ENCODE assay signal across 1 cellular context in the genomic region with DNA sequence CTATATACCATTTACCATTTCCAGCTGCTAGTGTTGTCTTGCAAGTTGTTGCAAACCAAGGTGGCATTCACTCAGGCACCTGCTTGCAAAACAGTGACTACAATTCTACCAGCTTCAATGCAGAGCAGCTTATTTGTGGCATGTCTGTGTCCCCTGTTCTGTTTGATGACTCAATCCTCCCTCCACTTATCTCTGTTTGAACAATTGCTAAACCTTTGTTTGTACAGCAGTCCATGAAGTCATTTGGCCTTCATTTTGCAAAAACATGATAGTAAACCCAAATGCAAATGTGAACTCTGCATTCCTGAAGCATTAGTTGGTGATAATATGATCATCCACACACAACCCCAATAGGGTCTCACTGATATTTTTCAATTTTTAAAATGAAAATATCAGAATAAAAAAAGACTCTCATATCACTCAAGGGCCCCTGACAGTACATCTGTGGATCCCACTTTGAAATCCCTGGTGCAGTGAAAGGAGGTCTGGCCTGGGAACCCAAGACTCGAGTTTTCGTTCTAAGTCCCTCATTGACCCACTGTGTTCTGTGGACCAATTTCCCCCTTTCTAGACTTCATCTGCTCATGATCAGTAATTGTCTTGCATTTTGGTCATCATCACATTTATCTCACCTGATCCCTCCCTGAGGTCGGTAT.
TF ChIP-seq lines count a peak whose summit lies in the region.

No MANE protein-coding gene starts in this region.

TF ChIP-seq in K562, 482 proteins besides CTCF, POLR2A, EP300 and RAD21 (continued from another document and continues in another):
- TF ChIP-seq, protein P1, sequence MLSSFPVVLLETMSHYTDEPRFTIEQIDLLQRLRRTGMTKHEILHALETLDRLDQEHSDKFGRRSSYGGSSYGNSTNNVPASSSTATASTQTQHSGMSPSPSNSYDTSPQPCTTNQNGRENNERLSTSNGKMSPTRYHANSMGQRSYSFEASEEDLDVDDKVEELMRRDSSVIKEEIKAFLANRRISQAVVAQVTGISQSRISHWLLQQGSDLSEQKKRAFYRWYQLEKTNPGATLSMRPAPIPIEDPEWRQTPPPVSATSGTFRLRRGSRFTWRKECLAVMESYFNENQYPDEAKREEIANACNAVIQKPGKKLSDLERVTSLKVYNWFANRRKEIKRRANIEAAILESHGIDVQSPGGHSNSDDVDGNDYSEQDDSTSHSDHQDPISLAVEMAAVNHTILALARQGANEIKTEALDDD (IDR thresholded peaks at IDR 0.05): no peak
- TF ChIP-seq FOSL1 (tag; conservative IDR thresholded peaks at IDR 0.05) (peak; percentile 99), SMARCC2 (IDR thresholded peaks at IDR 0.05; ENCODE audit: low read depth) (peak; percentile 98), CEBPG (CRISPR knock-in tag; IDR thresholded peaks at IDR 0.05) (peak; percentile 45; the same call in 1 of the 2 replicates), CEBPG (tag; conservative IDR thresholded peaks at IDR 0.05 in 1 of 2, IDR thresholded peaks at IDR 0.05 in 1 of 2) (peak; percentile 62 to 93), CBX2 (IDR thresholded peaks at IDR 0.05; ENCODE audit: insufficient read depth, low read length, poor library complexity, severe bottlenecking) (no peak), TRIM28 (IDR thresholded peaks at IDR 0.05) (no peak), DNMT1 (IDR thresholded peaks at IDR 0.05) (no peak), TEAD4 (IDR thresholded peaks at IDR 0.05; ENCODE audit: low read length) (peak; percentile 91), TEAD4 (CRISPR knock-in tag; IDR thresholded peaks at IDR 0.05; ENCODE audit: borderline replicate concordance) (no peak), ZNF165 (CRISPR knock-in tag; IDR thresholded peaks at IDR 0.05; ENCODE audit: borderline replicate concordance) (no peak), JUN (IDR thresholded peaks at IDR 0.05; ENCODE audit: borderline replicate concordance, low read depth, low read length) (peak; percentile 99), JUN (CRISPR knock-in tag; IDR thresholded peaks at IDR 0.05; ENCODE audit: borderline replicate concordance) (no peak), HOXB6 (CRISPR knock-in tag; IDR thresholded peaks at IDR 0.05; ENCODE audit: borderline replicate concordance) (no peak), SOX6 (IDR thresholded peaks at IDR 0.05) (peak; percentile 99), ELF4 (CRISPR knock-in tag; IDR thresholded peaks at IDR 0.05) (0 out of 2 replicates have a peak, but pooled peaks have one; percentile 42), MTA1 (IDR thresholded peaks at IDR 0.05; ENCODE audit: borderline replicate concordance) (peak; percentile 76; the same call in 1 of the 2 replicates), DPF2 (IDR thresholded peaks at IDR 0.05) (peak; percentile 97), TAF9B (IDR thresholded peaks at IDR 0.05; ENCODE audit: partially characterized antibody) (no peak), SRF (CRISPR knock-in tag; IDR thresholded peaks at IDR 0.05) (no peak), NCOA1 (IDR thresholded peaks at IDR 0.05; ENCODE audit: low read depth) (peak; percentile 61; the same call in 1 of the 2 replicates), RNF2 (IDR thresholded peaks at IDR 0.05) (no peak), PHF20 (IDR thresholded peaks at IDR 0.05; ENCODE audit: partially characterized antibody) (no peak), TCF3 (CRISPR knock-in tag; IDR thresholded peaks at IDR 0.05) (peak; percentile 96), EP400 (IDR thresholded peaks at IDR 0.05) (no peak), ZNF282 (CRISPR knock-in tag; IDR thresholded peaks at IDR 0.05) (no peak), HDAC2 (IDR thresholded peaks at IDR 0.05) (peak; percentile 68; the same call in 1 of the 2 replicates), POU5F1 (IDR thresholded peaks at IDR 0.05; ENCODE audit: borderline replicate concordance, low read depth, low read length, partially characterized antibody) (no peak), CC2D1A (IDR thresholded peaks at IDR 0.05) (peak; percentile 41; the same call in 1 of the 2 replicates), CBX3 (IDR thresholded peaks at IDR 0.05; ENCODE audit: borderline replicate concordance in 1 of 2, low read length in 2 of 2) (no peak), SNIP1 (IDR thresholded peaks at IDR 0.05; ENCODE audit: low read depth) (no peak), SLC30A9 (CRISPR knock-in tag; IDR thresholded peaks at IDR 0.05) (no peak), ZNF589 (CRISPR knock-in tag; IDR thresholded peaks at IDR 0.05; ENCODE audit: low read depth) (no peak), ZNF586 (CRISPR knock-in tag; conservative IDR thresholded peaks at IDR 0.05) (no peak), ILF3 (IDR thresholded peaks at IDR 0.05; ENCODE audit: borderline replicate concordance) (no peak), GTF2A2 (tag; IDR thresholded peaks at IDR 0.05) (no peak), BDP1 (IDR thresholded peaks at IDR 0.05; ENCODE audit: insufficient read depth, insufficient read length) (no peak), ZNF584 (CRISPR knock-in tag; IDR thresholded peaks at IDR 0.05; ENCODE audit: low read depth) (peak; percentile 61; the same call in 1 of the 2 replicates), ZNF175 (CRISPR knock-in tag; IDR thresholded peaks at IDR 0.05; ENCODE audit: low read depth) (no peak), NFXL1 (CRISPR knock-in tag; IDR thresholded peaks at IDR 0.05) (peak; percentile 42; the same call in 1 of the 2 replicates), MCM7 (IDR thresholded peaks at IDR 0.05) (no peak), FOXJ3 (CRISPR knock-in tag; IDR thresholded peaks at IDR 0.05) (no peak), CBX8 (IDR thresholded peaks at IDR 0.05; ENCODE audit: borderline replicate concordance, extremely low read depth, low read depth, low read length, poor library complexity, severe bottlenecking) (no peak), FOXM1 (IDR thresholded peaks at IDR 0.05; ENCODE audit: low read depth) (peak; percentile 81), FOXM1 (CRISPR knock-in tag; IDR thresholded peaks at IDR 0.05; ENCODE audit: low read depth) (no peak)
- TF ChIP-seq, protein P2, sequence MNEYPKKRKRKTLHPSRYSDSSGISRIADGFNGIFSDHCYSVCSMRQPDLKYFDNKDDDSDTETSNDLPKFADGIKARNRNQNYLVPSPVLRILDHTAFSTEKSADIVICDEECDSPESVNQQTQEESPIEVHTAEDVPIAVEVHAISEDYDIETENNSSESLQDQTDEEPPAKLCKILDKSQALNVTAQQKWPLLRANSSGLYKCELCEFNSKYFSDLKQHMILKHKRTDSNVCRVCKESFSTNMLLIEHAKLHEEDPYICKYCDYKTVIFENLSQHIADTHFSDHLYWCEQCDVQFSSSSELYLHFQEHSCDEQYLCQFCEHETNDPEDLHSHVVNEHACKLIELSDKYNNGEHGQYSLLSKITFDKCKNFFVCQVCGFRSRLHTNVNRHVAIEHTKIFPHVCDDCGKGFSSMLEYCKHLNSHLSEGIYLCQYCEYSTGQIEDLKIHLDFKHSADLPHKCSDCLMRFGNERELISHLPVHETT (CRISPR knock-in tag; conservative IDR thresholded peaks at IDR 0.05 in 1 of 2, IDR thresholded peaks at IDR 0.05 in 1 of 2): peak in 1 of 2 experiments; percentile 52; a peak in 1 of 4 replicates
- TF ChIP-seq, protein P3, sequence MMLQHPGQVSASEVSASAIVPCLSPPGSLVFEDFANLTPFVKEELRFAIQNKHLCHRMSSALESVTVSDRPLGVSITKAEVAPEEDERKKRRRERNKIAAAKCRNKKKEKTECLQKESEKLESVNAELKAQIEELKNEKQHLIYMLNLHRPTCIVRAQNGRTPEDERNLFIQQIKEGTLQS (IDR thresholded peaks at IDR 0.05): peak; percentile 98
- TF ChIP-seq, protein P3 (CRISPR knock-in tag; conservative IDR thresholded peaks at IDR 0.05): peak; percentile 92
- TF ChIP-seq, protein P4, sequence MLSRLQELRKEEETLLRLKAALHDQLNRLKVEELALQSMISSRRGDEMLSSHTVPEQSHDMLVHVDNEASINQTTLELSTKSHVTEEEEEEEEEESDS (CRISPR knock-in tag; IDR thresholded peaks at IDR 0.05): no peak
- TF ChIP-seq, protein P5, sequence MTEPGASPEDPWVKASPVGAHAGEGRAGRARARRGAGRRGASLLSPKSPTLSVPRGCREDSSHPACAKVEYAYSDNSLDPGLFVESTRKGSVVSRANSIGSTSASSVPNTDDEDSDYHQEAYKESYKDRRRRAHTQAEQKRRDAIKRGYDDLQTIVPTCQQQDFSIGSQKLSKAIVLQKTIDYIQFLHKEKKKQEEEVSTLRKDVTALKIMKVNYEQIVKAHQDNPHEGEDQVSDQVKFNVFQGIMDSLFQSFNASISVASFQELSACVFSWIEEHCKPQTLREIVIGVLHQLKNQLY (CRISPR knock-in tag; conservative IDR thresholded peaks at IDR 0.05): no peak
- TF ChIP-seq, protein P6, sequence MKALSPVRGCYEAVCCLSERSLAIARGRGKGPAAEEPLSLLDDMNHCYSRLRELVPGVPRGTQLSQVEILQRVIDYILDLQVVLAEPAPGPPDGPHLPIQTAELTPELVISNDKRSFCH (CRISPR knock-in tag; IDR thresholded peaks at IDR 0.05): no peak
- TF ChIP-seq, protein P6 (tag; IDR thresholded peaks at IDR 0.05): peak; percentile 75; the same call in 1 of the 2 replicates
- TF ChIP-seq, protein P7, sequence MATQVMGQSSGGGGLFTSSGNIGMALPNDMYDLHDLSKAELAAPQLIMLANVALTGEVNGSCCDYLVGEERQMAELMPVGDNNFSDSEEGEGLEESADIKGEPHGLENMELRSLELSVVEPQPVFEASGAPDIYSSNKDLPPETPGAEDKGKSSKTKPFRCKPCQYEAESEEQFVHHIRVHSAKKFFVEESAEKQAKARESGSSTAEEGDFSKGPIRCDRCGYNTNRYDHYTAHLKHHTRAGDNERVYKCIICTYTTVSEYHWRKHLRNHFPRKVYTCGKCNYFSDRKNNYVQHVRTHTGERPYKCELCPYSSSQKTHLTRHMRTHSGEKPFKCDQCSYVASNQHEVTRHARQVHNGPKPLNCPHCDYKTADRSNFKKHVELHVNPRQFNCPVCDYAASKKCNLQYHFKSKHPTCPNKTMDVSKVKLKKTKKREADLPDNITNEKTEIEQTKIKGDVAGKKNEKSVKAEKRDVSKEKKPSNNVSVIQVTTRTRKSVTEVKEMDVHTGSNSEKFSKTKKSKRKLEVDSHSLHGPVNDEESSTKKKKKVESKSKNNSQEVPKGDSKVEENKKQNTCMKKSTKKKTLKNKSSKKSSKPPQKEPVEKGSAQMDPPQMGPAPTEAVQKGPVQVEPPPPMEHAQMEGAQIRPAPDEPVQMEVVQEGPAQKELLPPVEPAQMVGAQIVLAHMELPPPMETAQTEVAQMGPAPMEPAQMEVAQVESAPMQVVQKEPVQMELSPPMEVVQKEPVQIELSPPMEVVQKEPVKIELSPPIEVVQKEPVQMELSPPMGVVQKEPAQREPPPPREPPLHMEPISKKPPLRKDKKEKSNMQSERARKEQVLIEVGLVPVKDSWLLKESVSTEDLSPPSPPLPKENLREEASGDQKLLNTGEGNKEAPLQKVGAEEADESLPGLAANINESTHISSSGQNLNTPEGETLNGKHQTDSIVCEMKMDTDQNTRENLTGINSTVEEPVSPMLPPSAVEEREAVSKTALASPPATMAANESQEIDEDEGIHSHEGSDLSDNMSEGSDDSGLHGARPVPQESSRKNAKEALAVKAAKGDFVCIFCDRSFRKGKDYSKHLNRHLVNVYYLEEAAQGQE (CRISPR knock-in tag; IDR thresholded peaks at IDR 0.05; ENCODE audit: low read depth): no peak
- TF ChIP-seq, protein P8, sequence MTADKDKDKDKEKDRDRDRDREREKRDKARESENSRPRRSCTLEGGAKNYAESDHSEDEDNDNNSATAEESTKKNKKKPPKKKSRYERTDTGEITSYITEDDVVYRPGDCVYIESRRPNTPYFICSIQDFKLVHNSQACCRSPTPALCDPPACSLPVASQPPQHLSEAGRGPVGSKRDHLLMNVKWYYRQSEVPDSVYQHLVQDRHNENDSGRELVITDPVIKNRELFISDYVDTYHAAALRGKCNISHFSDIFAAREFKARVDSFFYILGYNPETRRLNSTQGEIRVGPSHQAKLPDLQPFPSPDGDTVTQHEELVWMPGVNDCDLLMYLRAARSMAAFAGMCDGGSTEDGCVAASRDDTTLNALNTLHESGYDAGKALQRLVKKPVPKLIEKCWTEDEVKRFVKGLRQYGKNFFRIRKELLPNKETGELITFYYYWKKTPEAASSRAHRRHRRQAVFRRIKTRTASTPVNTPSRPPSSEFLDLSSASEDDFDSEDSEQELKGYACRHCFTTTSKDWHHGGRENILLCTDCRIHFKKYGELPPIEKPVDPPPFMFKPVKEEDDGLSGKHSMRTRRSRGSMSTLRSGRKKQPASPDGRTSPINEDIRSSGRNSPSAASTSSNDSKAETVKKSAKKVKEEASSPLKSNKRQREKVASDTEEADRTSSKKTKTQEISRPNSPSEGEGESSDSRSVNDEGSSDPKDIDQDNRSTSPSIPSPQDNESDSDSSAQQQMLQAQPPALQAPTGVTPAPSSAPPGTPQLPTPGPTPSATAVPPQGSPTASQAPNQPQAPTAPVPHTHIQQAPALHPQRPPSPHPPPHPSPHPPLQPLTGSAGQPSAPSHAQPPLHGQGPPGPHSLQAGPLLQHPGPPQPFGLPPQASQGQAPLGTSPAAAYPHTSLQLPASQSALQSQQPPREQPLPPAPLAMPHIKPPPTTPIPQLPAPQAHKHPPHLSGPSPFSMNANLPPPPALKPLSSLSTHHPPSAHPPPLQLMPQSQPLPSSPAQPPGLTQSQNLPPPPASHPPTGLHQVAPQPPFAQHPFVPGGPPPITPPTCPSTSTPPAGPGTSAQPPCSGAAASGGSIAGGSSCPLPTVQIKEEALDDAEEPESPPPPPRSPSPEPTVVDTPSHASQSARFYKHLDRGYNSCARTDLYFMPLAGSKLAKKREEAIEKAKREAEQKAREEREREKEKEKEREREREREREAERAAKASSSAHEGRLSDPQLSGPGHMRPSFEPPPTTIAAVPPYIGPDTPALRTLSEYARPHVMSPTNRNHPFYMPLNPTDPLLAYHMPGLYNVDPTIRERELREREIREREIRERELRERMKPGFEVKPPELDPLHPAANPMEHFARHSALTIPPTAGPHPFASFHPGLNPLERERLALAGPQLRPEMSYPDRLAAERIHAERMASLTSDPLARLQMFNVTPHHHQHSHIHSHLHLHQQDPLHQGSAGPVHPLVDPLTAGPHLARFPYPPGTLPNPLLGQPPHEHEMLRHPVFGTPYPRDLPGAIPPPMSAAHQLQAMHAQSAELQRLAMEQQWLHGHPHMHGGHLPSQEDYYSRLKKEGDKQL (CRISPR knock-in tag; IDR thresholded peaks at IDR 0.05; ENCODE audit: borderline replicate concordance): no peak
